ENCODE assay signal across 9 cellular contexts in the genomic region with DNA sequence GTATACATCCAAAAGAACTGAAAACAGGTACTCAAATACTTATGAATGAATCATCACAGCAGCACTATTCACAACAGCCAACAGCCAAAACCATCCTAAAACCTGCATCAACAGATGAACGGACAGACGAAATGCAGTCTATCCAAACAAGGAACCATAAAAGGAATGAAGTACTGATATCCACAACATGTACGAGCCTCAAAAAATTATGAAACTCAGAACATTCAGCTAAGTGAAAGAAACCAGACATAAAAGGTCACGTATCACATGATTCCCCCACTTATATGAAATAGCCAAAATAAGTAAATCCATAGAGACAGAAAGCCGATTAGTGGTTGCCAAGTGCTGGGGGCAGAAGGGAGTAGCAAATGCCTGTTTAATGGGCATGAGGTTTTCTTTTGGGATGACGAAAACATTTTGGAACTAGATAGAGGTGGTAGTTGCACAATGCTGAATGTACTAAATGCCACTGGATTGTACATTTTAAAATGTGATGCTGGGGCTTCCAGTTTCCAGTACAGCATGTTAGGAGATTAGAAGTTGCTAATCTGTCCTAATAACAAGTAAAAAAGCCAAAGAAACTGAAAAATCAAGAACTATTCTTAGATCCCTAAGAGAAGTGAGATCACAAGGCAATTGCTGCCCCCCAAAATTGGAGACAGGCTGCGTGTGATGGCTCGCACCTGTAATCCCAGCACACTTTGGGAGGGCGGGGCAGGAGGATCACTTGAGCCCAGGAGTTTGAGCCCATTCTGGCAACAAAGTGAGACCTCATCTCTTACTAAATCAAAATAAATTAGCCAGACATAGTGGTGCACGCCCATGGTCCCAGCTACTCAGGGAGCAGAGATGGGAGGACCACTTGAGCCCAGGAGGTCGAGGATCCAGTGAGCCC. TPM values are rescaled to one million over a fixed set of nuclear protein-coding genes. Genes with fewer than 3 reads are reported as not detected.
DNase-seq lines count a peak whose midpoint lies in the region; ATAC-seq and TF ChIP-seq lines count a peak whose summit lies in the region.
"Had no signal": no experiment of that assay in that cellular context is flagged by ENCODE, and none has a peak within 500 bp of the region (broad histone marks: within the 10 kb centered on the region; RNA-seq: fewer than 3 reads in every experiment).

No MANE protein-coding gene starts in this region.

- peak; percentile 39 for ATAC-seq in activated CD4-positive, alpha-beta T cell treated with anti-CD3 and anti-CD28 coated beads for 36 hours
- peak; percentile 43 for ATAC-seq in activated T-helper 17 cell treated with anti-CD3 and anti-CD28 coated beads, Interleukin-2, amount 50 U/mL, for 72 hours (replicated peaks)
- peak; percentile 75 for ATAC-seq in gastroesophageal sphincter
- ATAC-seq in GM19395 (IDR thresholded peaks at IDR 0.05; ENCODE audit: unreplicated experiment) = no peak
- ATAC-seq in GM18519 (IDR thresholded peaks at IDR 0.05; ENCODE audit: low FRiP score, unreplicated experiment) = no peak

- no peak overlapping the region for H3K4me3 Mint-ChIP-seq in activated CD4-positive, alpha-beta T cell treated with anti-CD3 and anti-CD28 coated beads for 36 hours
- H3K4me3 Mint-ChIP-seq in activated T-helper 17 cell treated with anti-CD3 and anti-CD28 coated beads, Interleukin-2, amount 50 U/mL, for 72 hours = peak overlapping the region; percentile 49
- no peak overlapping the region for H3K4me3 Mint-ChIP-seq in progenitor cell of endocrine pancreas (ENCODE audit: low read depth)
- H3K4me3 Mint-ChIP-seq: B cell had no signal

- H3K4me1 Mint-ChIP-seq in activated CD4-positive, alpha-beta T cell treated with anti-CD3 and anti-CD28 coated beads for 36 hours = peaks cover 56% of the 10 kb centered on the region
- H3K4me1 Mint-ChIP-seq in activated T-helper 17 cell treated with anti-CD3 and anti-CD28 coated beads, Interleukin-2, amount 50 U/mL, for 72 hours = peaks cover 27% of the 10 kb centered on the region
- H3K4me1 Mint-ChIP-seq in progenitor cell of endocrine pancreas (ENCODE audit: low read depth) = peaks cover 22% of the 10 kb centered on the region

- POLR2A ChIA-PET in activated CD4-positive, alpha-beta T cell treated with anti-CD3 and anti-CD28 coated beads for 36 hours (lab: Charles Lee) = interaction anchor here (0.6 kb wide), 1 partner anchor 828 kb away, joined by 4 read pairs; no protein-coding TSS in a partner anchor

- H3K9me3 ChIP-seq in gastroesophageal sphincter (no peaks in the 10 kb centered on the region), subcutaneous abdominal adipose tissue (ENCODE audit: control insufficient read depth in 5 of 5, low read length in 5 of 5) (no peaks in the 10 kb centered on the region)

- H3K9me3 Mint-ChIP-seq in activated CD4-positive, alpha-beta T cell treated with anti-CD3 and anti-CD28 coated beads for 36 hours (ENCODE audit: low read depth) = no peaks in the 10 kb centered on the region
- no peaks in the 10 kb centered on the region for H3K9me3 Mint-ChIP-seq in activated T-helper 17 cell treated with anti-CD3 and anti-CD28 coated beads, Interleukin-2, amount 50 U/mL, for 72 hours
- no peaks in the 10 kb centered on the region for H3K9me3 Mint-ChIP-seq in progenitor cell of endocrine pancreas (ENCODE audit: low read depth)

- TF ChIP-seq CTCF in gastroesophageal sphincter (IDR thresholded peaks at IDR 0.05) (no peak), progenitor cell of endocrine pancreas (IDR thresholded peaks at IDR 0.05; ENCODE audit: unreplicated experiment) (no peak)

- H3K27me3 ChIP-seq in gastroesophageal sphincter (no peaks in the 10 kb centered on the region), subcutaneous abdominal adipose tissue (ENCODE audit: control insufficient read depth in 5 of 5, insufficient read depth in 4 of 5, low read length in 5 of 5) (no peaks in the 10 kb centered on the region)

- CTCF ChIA-PET in activated CD4-positive, alpha-beta T cell treated with anti-CD3 and anti-CD28 coated beads for 36 hours (lab: Charles Lee) = interaction anchor here (1.0 to 4.7 kb wide), 2 partner anchors 13 to 28 kb away, joined by 4 to 44 read pairs; no protein-coding TSS in a partner anchor

- peak overlapping the region; percentile 9 for H3K27ac Mint-ChIP-seq in activated CD4-positive, alpha-beta T cell treated with anti-CD3 and anti-CD28 coated beads for 36 hours
- no peak overlapping the region for H3K27ac Mint-ChIP-seq in activated T-helper 17 cell treated with anti-CD3 and anti-CD28 coated beads, Interleukin-2, amount 50 U/mL, for 72 hours
- H3K27ac Mint-ChIP-seq in progenitor cell of endocrine pancreas = no peak overlapping the region
- H3K27ac Mint-ChIP-seq: B cell had no signal

- H3K27ac ChIP-seq in gastroesophageal sphincter = peak overlapping the region in 3 of 4 donors; percentile 18 to 44 (median 44)
- no peak overlapping the region for H3K27ac ChIP-seq in subcutaneous abdominal adipose tissue (ENCODE audit: low read depth, low read length)

- WGBS in gastroesophageal sphincter (ENCODE audit: low coverage in 1 of 2), 2 donors = 34 to 42% methylated on average over 8 to 10 of the region's 11 CpGs

- H3K27me3 Mint-ChIP-seq in activated CD4-positive, alpha-beta T cell treated with anti-CD3 and anti-CD28 coated beads for 36 hours = no peaks in the 10 kb centered on the region
- no peaks in the 10 kb centered on the region for H3K27me3 Mint-ChIP-seq in activated T-helper 17 cell treated with anti-CD3 and anti-CD28 coated beads, Interleukin-2, amount 50 U/mL, for 72 hours
- H3K27me3 Mint-ChIP-seq in progenitor cell of endocrine pancreas = no peaks in the 10 kb centered on the region
- H3K27me3 Mint-ChIP-seq: B cell had no signal

- no peak for TF ChIP-seq POLR2A in gastroesophageal sphincter (IDR thresholded peaks at IDR 0.05)

- H3K36me3 Mint-ChIP-seq in activated CD4-positive, alpha-beta T cell treated with anti-CD3 and anti-CD28 coated beads for 36 hours (ENCODE audit: low read depth) = peaks cover 4% of the 10 kb centered on the region
- no peaks in the 10 kb centered on the region for H3K36me3 Mint-ChIP-seq in activated T-helper 17 cell treated with anti-CD3 and anti-CD28 coated beads, Interleukin-2, amount 50 U/mL, for 72 hours (ENCODE audit: low read depth)
- H3K36me3 Mint-ChIP-seq in progenitor cell of endocrine pancreas (ENCODE audit: insufficient read depth) = peaks cover 6% of the 10 kb centered on the region

- H3K4me3 ChIP-seq in gastroesophageal sphincter (peak overlapping the region in 1 of 2 donors; percentile 28), subcutaneous abdominal adipose tissue (ENCODE audit: low read depth in 1 of 5, low read length in 5 of 5) (peak overlapping the region in 4 of 5 donors; percentile 3 to 36 (median 32))

- DNase-seq in activated CD4-positive, alpha-beta T cell treated with anti-CD3 and anti-CD28 coated beads for 36 hours = no peak
- no peak for DNase-seq in activated CD4-positive, alpha-beta T cell treated with anti-CD3 and anti-CD28 coated beads, Interleukin-2, amount 50 U/mL, for 4 hours
- no peak for DNase-seq in progenitor cell of endocrine pancreas (ENCODE audit: low spot score, unreplicated experiment)

- H3K36me3 ChIP-seq in gastroesophageal sphincter (no peaks in the 10 kb centered on the region), subcutaneous abdominal adipose tissue (ENCODE audit: control insufficient read depth in 5 of 5, insufficient read depth in 5 of 5, low read length in 5 of 5) (no peaks in the 10 kb centered on the region)

- H3K4me1 ChIP-seq in gastroesophageal sphincter (peaks cover 0 to 71% (median 14%) of the 10 kb centered on the region in 3 donors), subcutaneous abdominal adipose tissue (ENCODE audit: control insufficient read depth in 5 of 5, insufficient read depth in 5 of 5, low read length in 5 of 5) (peaks cover 4 to 9% (median 5%) of the 10 kb centered on the region in 5 donors)

- no peak for TF ChIP-seq EP300 in gastroesophageal sphincter (IDR thresholded peaks at IDR 0.05)

- intact Hi-C loops in activated CD4-positive, alpha-beta T cell treated with anti-CD3 and anti-CD28 coated beads for 36 hours (cut with DNase I, micrococcal nuclease) = no loop called here

- H3K9ac ChIP-seq in subcutaneous abdominal adipose tissue (ENCODE audit: low read length in 5 of 5) = peak overlapping the region in 1 of 5 donors; percentile 39

RNA-seq across cellular contexts. Expression of gene CLSTN1, which starts 25.3 kb away (rescaled TPM):
- 10 to 100 TPM; 34.9 to 36.7 TPM for total RNA-seq in activated CD4-positive, alpha-beta T cell treated with anti-CD3 and anti-CD28 coated beads for 36 hours
- 10 to 100 TPM; 41.7 to 55.5 TPM for total RNA-seq in activated T-helper 17 cell treated with anti-CD3 and anti-CD28 coated beads, Interleukin-2, amount 50 U/mL, for 72 hours
- total RNA-seq in gastroesophageal sphincter = 10 to 100 TPM; 45.1 to 95.4 (median 58.7) TPM
- total RNA-seq in progenitor cell of endocrine pancreas = 128 and 130 TPM in 2 replicates

Comparison
In these comparisons a context has a peak if more than half of its experiments do, and no peak if none do; other contexts are left out.
1. ATAC-seq: peak in activated CD4-positive, alpha-beta T cell treated with anti-CD3 and anti-CD28 coated beads for 36 hours (single experiment), activated T-helper 17 cell treated with anti-CD3 and anti-CD28 coated beads, Interleukin-2, amount 50 U/mL, for 72 hours (single experiment) and gastroesophageal sphincter (single experiment); none in GM19395 (single experiment) and GM18519 (single experiment).